Comparison of ENCODE assay signal across 17 cellular contexts in genomic region chr3:64141476-64141875, GRCh38.
A peak's percentile ranks its signal among the peaks of the same experiment; 100 is the strongest.
DNase-seq lines count a peak whose midpoint lies in the region; ATAC-seq, FAIRE-seq and TF ChIP-seq lines count a peak whose summit lies in the region.
"Had no signal": no experiment of that assay in that cellular context is flagged by ENCODE, and none has a peak within 500 bp of the region (broad histone marks: within the 10 kb centered on the region; RNA-seq: fewer than 3 reads in every experiment).

No MANE protein-coding gene starts in this region.

- peaks cover 19% of the 10 kb centered on the region for H3F3A ChIP-seq in smooth muscle cell (ENCODE audit: low read depth)

- no peak for FAIRE-seq in D721Med (lab: Jason Lieb, UNC)

- ATAC-seq in HG03469 (IDR thresholded peaks at IDR 0.05; ENCODE audit: unreplicated experiment), result no peak
- ATAC-seq: activated CD4-positive, alpha-beta T cell treated with anti-CD3 and anti-CD28 coated beads for 36 hours; HCT116; stimulated activated naive CD8-positive, alpha-beta T cell treated with anti-CD3 and anti-CD28 coated beads, Interleukin-15, amount 100 ng/mL, for 72 hours had no signal

- in situ Hi-C loops in astrocyte of the spinal cord (cut with HindIII; ENCODE audit: low sequenced_read_pairs), result no loop called here
- in situ Hi-C loops in G401 (cut with HindIII; ENCODE audit: low sequenced_read_pairs), result no loop called here

- H4K20me1 ChIP-seq in smooth muscle cell (ENCODE audit: low read depth), result peaks cover 54% of the 10 kb centered on the region

- H3K27me3 ChIP-seq in MG63, result no peaks in the 10 kb centered on the region
- no peaks in the 10 kb centered on the region for H3K27me3 ChIP-seq in smooth muscle cell (ENCODE audit: low read depth)
- H3K27me3 ChIP-seq: SJCRH30 had no signal

- H3K4me2 ChIP-seq in smooth muscle cell, result no peak overlapping the region

- H3K4me3 ChIP-seq in MG63, result no peak overlapping the region
- H3K4me3 ChIP-seq in astrocyte of the spinal cord (ENCODE audit: low read depth, low read length), result no peak overlapping the region
- no peak overlapping the region for H3K4me3 ChIP-seq in smooth muscle cell
- H3K4me3 ChIP-seq: SJCRH30 had no signal

- no peaks in the 10 kb centered on the region for H3K4me1 ChIP-seq in smooth muscle cell (ENCODE audit: low read depth)
- H3K4me1 ChIP-seq: SJCRH30 had no signal

- peaks cover 25% of the 10 kb centered on the region for H3K79me2 ChIP-seq in smooth muscle cell (ENCODE audit: low read depth)

- H3K27ac ChIP-seq in smooth muscle cell (ENCODE audit: low read depth), result peak overlapping the region; percentile 1
- H3K27ac ChIP-seq: SJCRH30 had no signal

- no peak overlapping the region for H3K9ac ChIP-seq in smooth muscle cell (ENCODE audit: low read depth)

- TF ChIP-seq CTCF in astrocyte of the spinal cord (IDR thresholded peaks at IDR 0.05; ENCODE audit: low read depth, low read length), result no peak
- TF ChIP-seq CTCF in smooth muscle cell (IDR thresholded peaks at IDR 0.05; ENCODE audit: borderline replicate concordance, insufficient read depth, poor library complexity, severe bottlenecking), result no peak
- TF ChIP-seq CTCF in D721Med (IDR thresholded peaks at IDR 0.05; ENCODE audit: insufficient read depth, missing control alignments), result no peak

- H3K9me3 ChIP-seq in MG63 (no peaks in the 10 kb centered on the region), smooth muscle cell (replicated peaks; ENCODE audit: low read depth) (no peaks in the 10 kb centered on the region)
- H3K9me3 ChIP-seq: SJCRH30 had no signal

- DNase-seq in MG63, result peak; percentile 16
- peak; percentile 35 for DNase-seq in astrocyte of the spinal cord (ENCODE audit: low read depth, low spot score)
- DNase-seq in globus pallidus (ENCODE audit: low spot score), result peak; percentile 43
- no peak for DNase-seq in smooth muscle cell (lab: John Stamatoyannopoulos, UW; ENCODE audit: unreplicated experiment)
- DNase-seq in G401 (ENCODE audit: low spot score), result no peak
- no peak for DNase-seq in D721Med (ENCODE audit: insufficient read length, low spot score)
- no peak for DNase-seq in NCI-H2107 (lab: John Stamatoyannopoulos, UW)
- DNase-seq: activated CD4-positive, alpha-beta T cell treated with anti-CD3 and anti-CD28 coated beads for 36 hours; activated CD8-positive, alpha-beta memory T cell treated with anti-CD3 and anti-CD28 coated beads, Interleukin-2, amount 50 U/mL, for 48 hours; activated gamma-delta T cell treated with Interleukin-2 at 50 U/mL for 16 hours; naive B cell; NCI-H187 treated with DMSO at 0.1 percent for 48 hours; NCI-H510A; SJCRH30; stimulated activated naive CD8-positive, alpha-beta T cell treated with anti-CD3 and anti-CD28 coated beads, Interleukin-15, amount 100 ng/mL, for 72 hours had no signal

- no peak overlapping the region for H2AFZ ChIP-seq in smooth muscle cell (ENCODE audit: low read depth)

- H3K36me3 ChIP-seq in MG63 (no peaks in the 10 kb centered on the region), smooth muscle cell (ENCODE audit: low read depth) (peaks cover 9% of the 10 kb centered on the region)
- H3K36me3 ChIP-seq: SJCRH30 had no signal

- WGBS in smooth muscle cell (ENCODE audit: low lambda C conversion rate), result 64% methylated on average over 3 of the region's 3 CpGs

Comparison
In these comparisons a context has a peak if more than half of its experiments do, and no peak if none do; other contexts are left out.
1. DNase-seq: peak in MG63 (single experiment), astrocyte of the spinal cord (single experiment) and globus pallidus (single experiment); none in smooth muscle cell (single experiment), G401 (single experiment), D721Med (single experiment) and NCI-H2107 (single experiment).